Comparison of ENCODE assay signal across 21 cellular contexts in the genomic region with DNA sequence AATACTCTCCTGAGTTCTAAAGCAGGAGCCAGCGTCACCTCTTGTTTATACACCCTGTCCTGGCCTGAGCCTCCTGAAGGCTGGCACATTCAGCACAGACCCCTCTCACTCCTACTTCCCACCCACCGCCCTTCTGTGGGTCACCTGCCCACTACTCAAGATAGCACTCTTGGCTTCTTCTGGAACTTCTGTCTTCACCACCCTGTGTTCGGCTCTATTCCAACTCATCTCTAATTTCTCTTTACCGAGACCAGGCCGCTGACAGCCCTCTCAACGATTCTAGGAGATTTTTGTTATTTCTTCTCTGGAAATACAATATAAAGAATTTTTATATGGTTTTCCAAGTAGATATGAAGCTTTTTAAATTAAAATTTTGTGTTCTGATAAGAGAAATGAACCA. TPM values are rescaled to one million over a fixed set of nuclear protein-coding genes. Genes with fewer than 3 reads are reported as not detected.
DNase-seq lines count a peak whose midpoint lies in the region; ATAC-seq and TF ChIP-seq lines count a peak whose summit lies in the region.
"Had no signal": no experiment of that assay in that cellular context is flagged by ENCODE, and none has a peak within 500 bp of the region (broad histone marks: within the 10 kb centered on the region; RNA-seq: fewer than 3 reads in every experiment).

No MANE protein-coding gene starts in this region.

- H3K36me3 ChIP-seq in lower lobe of right lung (no peaks in the 10 kb centered on the region), stomach (peaks cover 0 to 3% (median 0%) of the 10 kb centered on the region in 4 donors)
- H3K36me3 ChIP-seq: ascending aorta, SJSA1, upper lobe of left lung had no signal

- peaks cover 99% of the 10 kb centered on the region for H3K4me1 ChIP-seq in lower lobe of right lung
- peaks cover 64 to 99% (median 86%) of the 10 kb centered on the region in 4 donors for H3K4me1 ChIP-seq in stomach

- no peak for TF ChIP-seq POLR2A in stomach (IDR thresholded peaks at IDR 0.05)

- no peak for TF ChIP-seq EP300 in stomach (IDR thresholded peaks at IDR 0.05)

- intact Hi-C loops in lower lobe of right lung (cut with DNase I), result no loop called here
- intact Hi-C loops in stomach (cut with DNase I; ENCODE audit: low total_unique reads), result no loop called here
- intact Hi-C loops in activated CD4-positive, alpha-beta T cell treated with anti-CD3 and anti-CD28 coated beads, Interleukin-2, amount 10 ng/mL, durations not matched to agents 24 days and 14 days (cut with micrococcal nuclease), result no loop called here

- peak overlapping the region; percentile 54 for H3K27ac ChIP-seq in lower lobe of right lung
- H3K27ac ChIP-seq in stomach, result peak overlapping the region in 4 of 5 donors; percentile 23 to 50 (median 37)
- H3K27ac ChIP-seq: ascending aorta, foreskin keratinocyte, parathyroid adenoma, SJSA1 had no signal

- TF ChIP-seq CTCF in lower lobe of right lung (IDR thresholded peaks at IDR 0.05), result no peak
- no peak for TF ChIP-seq CTCF in stomach (IDR thresholded peaks at IDR 0.05)
- no peak for TF ChIP-seq CTCF in foreskin fibroblast (IDR thresholded peaks at IDR 0.05; ENCODE audit: low read depth, low read length)

- no peaks in the 10 kb centered on the region for H3K27me3 Mint-ChIP-seq in activated naive CD8-positive, alpha-beta T cell
- no peaks in the 10 kb centered on the region for H3K27me3 Mint-ChIP-seq in activated naive CD8-positive, alpha-beta T cell treated with anti-CD3 and anti-CD28 coated beads for 36 hours
- H3K27me3 Mint-ChIP-seq in T-helper 17 cell, result no peaks in the 10 kb centered on the region
- H3K27me3 Mint-ChIP-seq in activated CD4-positive, alpha-beta T cell treated with anti-CD3 and anti-CD28 coated beads, Interleukin-2, amount 10 ng/mL, durations not matched to agents 24 days and 14 days, result no peaks in the 10 kb centered on the region
- H3K27me3 Mint-ChIP-seq: stimulated activated naive B cell treated with anti-CD40 and anti-IgM and Interleukin-4, amounts not matched to agents 10 μg/mL and 1 μg/mL and 100 μg/mL, for 72 hours had no signal

- peaks cover 24% of the 10 kb centered on the region for H3K36me3 Mint-ChIP-seq in activated naive CD8-positive, alpha-beta T cell
- peaks cover 45% of the 10 kb centered on the region for H3K36me3 Mint-ChIP-seq in activated naive CD8-positive, alpha-beta T cell treated with anti-CD3 and anti-CD28 coated beads for 36 hours
- H3K36me3 Mint-ChIP-seq in T-helper 17 cell (ENCODE audit: low read depth), result peaks cover 11% of the 10 kb centered on the region
- peaks cover 47% of the 10 kb centered on the region for H3K36me3 Mint-ChIP-seq in activated CD4-positive, alpha-beta T cell treated with anti-CD3 and anti-CD28 coated beads, Interleukin-2, amount 10 ng/mL, durations not matched to agents 24 days and 14 days (ENCODE audit: low read depth)

- H3K27me3 ChIP-seq in lower lobe of right lung (ENCODE audit: low read depth) (no peaks in the 10 kb centered on the region), stomach (no peaks in the 10 kb centered on the region)
- H3K27me3 ChIP-seq: ascending aorta, foreskin keratinocyte, SJSA1, upper lobe of left lung had no signal

- H3K4me1 Mint-ChIP-seq in activated naive CD8-positive, alpha-beta T cell (ENCODE audit: low read depth), result peaks cover 89% of the 10 kb centered on the region
- peaks cover 79% of the 10 kb centered on the region for H3K4me1 Mint-ChIP-seq in activated naive CD8-positive, alpha-beta T cell treated with anti-CD3 and anti-CD28 coated beads for 36 hours
- peaks cover 85% of the 10 kb centered on the region for H3K4me1 Mint-ChIP-seq in T-helper 17 cell
- H3K4me1 Mint-ChIP-seq in activated CD4-positive, alpha-beta T cell treated with anti-CD3 and anti-CD28 coated beads, Interleukin-2, amount 10 ng/mL, durations not matched to agents 24 days and 14 days, result peaks cover 82% of the 10 kb centered on the region

- H3K4me3 Mint-ChIP-seq in activated naive CD8-positive, alpha-beta T cell, result no peak overlapping the region
- no peak overlapping the region for H3K4me3 Mint-ChIP-seq in activated naive CD8-positive, alpha-beta T cell treated with anti-CD3 and anti-CD28 coated beads for 36 hours
- H3K4me3 Mint-ChIP-seq in T-helper 17 cell, result peak overlapping the region; percentile 52
- no peak overlapping the region for H3K4me3 Mint-ChIP-seq in activated CD4-positive, alpha-beta T cell treated with anti-CD3 and anti-CD28 coated beads, Interleukin-2, amount 10 ng/mL, durations not matched to agents 24 days and 14 days
- H3K4me3 Mint-ChIP-seq: stimulated activated naive B cell treated with anti-CD40 and anti-IgM and Interleukin-4, amounts not matched to agents 10 μg/mL and 1 μg/mL and 100 μg/mL, for 72 hours had no signal

- no peak for DNase-seq in activated naive CD8-positive, alpha-beta T cell treated with anti-CD3 and anti-CD28 coated beads for 36 hours
- DNase-seq in T-helper 17 cell (no peak), lower lobe of right lung (no peak), stomach (no peak), foreskin fibroblast (no peak)
- no peak for DNase-seq in activated CD4-positive, alpha-beta T cell treated with anti-CD3 and anti-CD28 coated beads, Interleukin-2, amount 10 ng/mL, durations not matched to agents 24 days and 14 days
- DNase-seq: activated CD4-positive, alpha-beta T cell treated with anti-CD3 and anti-CD28 coated beads for 4 hours; foreskin keratinocyte; Karpas-422; NCI-H1092 treated with DMSO at 0.1 percent for 48 hours; NCI-H526 treated with DMSO at 0.1 percent for 48 hours; stimulated activated naive B cell treated with anti-CD40 and anti-IgM and Interleukin-4, amounts not matched to agents 10 μg/mL and 1 μg/mL and 100 μg/mL, for 72 hours; upper lobe of left lung had no signal

- WGBS in stomach, 5 donors, result 90 to 96% (median 94%) methylated on average over 6 of the region's 6 CpGs

- H3K4me3 ChIP-seq in lower lobe of right lung (no peak overlapping the region), stomach (no peak overlapping the region), foreskin fibroblast (ENCODE audit: low read depth in 1 of 2, low read length in 2 of 2) (no peak overlapping the region)
- H3K4me3 ChIP-seq: ascending aorta, SJSA1, skin epidermis, upper lobe of left lung had no signal

- no peak for ATAC-seq in T-helper 17 cell
- ATAC-seq in lower lobe of right lung, result no peak
- no peak for ATAC-seq in HG02973 (IDR thresholded peaks at IDR 0.05; ENCODE audit: unreplicated experiment)
- ATAC-seq: foreskin keratinocyte; HCT116; left lobe of liver; stimulated activated naive B cell treated with anti-CD40 and anti-IgM and Interleukin-4, amounts not matched to agents 10 μg/mL and 1 μg/mL and 100 μg/mL, for 72 hours had no signal

- H3K9me3 ChIP-seq in T-helper 17 cell (ENCODE audit: control insufficient read depth, low read length, poor library complexity, severe bottlenecking), result no peaks in the 10 kb centered on the region
- H3K9me3 ChIP-seq in lower lobe of right lung, result no peaks in the 10 kb centered on the region
- H3K9me3 ChIP-seq in stomach, result no peaks in the 10 kb centered on the region
- H3K9me3 ChIP-seq: ascending aorta, SJSA1, upper lobe of left lung had no signal

- no peaks in the 10 kb centered on the region for H3K9me3 Mint-ChIP-seq in activated naive CD8-positive, alpha-beta T cell (ENCODE audit: low read depth)
- H3K9me3 Mint-ChIP-seq in activated naive CD8-positive, alpha-beta T cell treated with anti-CD3 and anti-CD28 coated beads for 36 hours, result no peaks in the 10 kb centered on the region
- no peaks in the 10 kb centered on the region for H3K9me3 Mint-ChIP-seq in activated CD4-positive, alpha-beta T cell treated with anti-CD3 and anti-CD28 coated beads, Interleukin-2, amount 10 ng/mL, durations not matched to agents 24 days and 14 days
- H3K9me3 Mint-ChIP-seq: stimulated activated naive B cell treated with anti-CD40 and anti-IgM and Interleukin-4, amounts not matched to agents 10 μg/mL and 1 μg/mL and 100 μg/mL, for 72 hours had no signal

- peak overlapping the region; percentile 89 for H3K27ac Mint-ChIP-seq in activated naive CD8-positive, alpha-beta T cell
- no peak overlapping the region for H3K27ac Mint-ChIP-seq in activated naive CD8-positive, alpha-beta T cell treated with anti-CD3 and anti-CD28 coated beads for 36 hours
- peak overlapping the region; percentile 99 for H3K27ac Mint-ChIP-seq in T-helper 17 cell
- no peak overlapping the region for H3K27ac Mint-ChIP-seq in activated CD4-positive, alpha-beta T cell treated with anti-CD3 and anti-CD28 coated beads, Interleukin-2, amount 10 ng/mL, durations not matched to agents 24 days and 14 days

RNA-seq across cellular contexts. Expression of gene IRF1, which starts 57.4 kb away (rescaled TPM):
- total RNA-seq in activated naive CD8-positive, alpha-beta T cell treated with anti-CD3 and anti-CD28 coated beads for 36 hours, result 100 to 1,000 TPM; 228 to 232 TPM
- 100 to 1,000 TPM; 590 to 639 TPM for total RNA-seq in T-helper 17 cell
- total RNA-seq in lower lobe of right lung, result 81.2 TPM
- total RNA-seq in stomach, result 100 to 1,000 TPM in 2 of 5 donors, 10 to 100 TPM in 3; 18.0 to 256 (median 91.5) TPM
- polyA plus RNA-seq in stomach, result 10 to 100 TPM; 17.1 to 80.2 (median 49.1) TPM
- total RNA-seq in activated CD4-positive, alpha-beta T cell treated with anti-CD3 and anti-CD28 coated beads, Interleukin-2, amount 10 ng/mL, durations not matched to agents 24 days and 14 days, result 167 and 181 TPM in 2 replicates

Comparison
In these comparisons a context has a peak if more than half of its experiments do, and no peak if none do; other contexts are left out.
1. H3K27ac Mint-ChIP-seq: peak in activated naive CD8-positive, alpha-beta T cell (single experiment) and T-helper 17 cell (single experiment); none in activated naive CD8-positive, alpha-beta T cell treated with anti-CD3 and anti-CD28 coated beads for 36 hours (single experiment) and activated CD4-positive, alpha-beta T cell treated with anti-CD3 and anti-CD28 coated beads, Interleukin-2, amount 10 ng/mL, durations not matched to agents 24 days and 14 days (single experiment).